1 cellular context compared by ENCODE assay signal in genomic region chr1:111446967-111447892, GRCh38.
TF ChIP-seq lines count a peak whose summit lies in the region.

No MANE protein-coding gene starts in this region.

TF ChIP-seq in HEK293T, 16 proteins besides CTCF, POLR2A, EP300 and RAD21 (continued from another document):
- TF ChIP-seq CTBP1 (IDR thresholded peaks at IDR 0.05; ENCODE audit: borderline replicate concordance) (no peak), ELF4 (IDR thresholded peaks at IDR 0.05) (no peak), L3MBTL2 (conservative IDR thresholded peaks at IDR 0.05) (no peak), SUZ12 (IDR thresholded peaks at IDR 0.05) (no peak), SP1 (IDR thresholded peaks at IDR 0.05) (no peak)
